ENCODE assay signal across 8 cellular contexts in genomic region chr7:2104716-2105115, GRCh38.
A peak's percentile ranks its signal among the peaks of the same experiment; 100 is the strongest.
DNase-seq lines count a peak whose midpoint lies in the region; ATAC-seq and TF ChIP-seq lines count a peak whose summit lies in the region.

No MANE protein-coding gene starts in this region.

- no peaks in the 10 kb centered on the region; the same call in 1 of the 2 replicates for H3K79me2 ChIP-seq in Karpas-422 (ENCODE audit: low read length)

- 24 to 33% (median 32%) methylated on average over 14 of the region's 14 CpGs for whole genome bisulfite sequencing in ovary, 3 donors

- no peak overlapping the region for H2AFZ ChIP-seq in Karpas-422 (ENCODE audit: low read length)

- no peak for ATAC-seq in GM19324 (IDR thresholded peaks at IDR 0.05; ENCODE audit: low FRiP score, unreplicated experiment)

- H3K9me3 ChIP-seq in BLaER1 treated with 17β-estradiol and CSF1 and Interleukin-3, amounts not matched to agents 10 nM and 100 nM (replicated peaks in 1 of 11), result no peaks in the 10 kb centered on the region
- H3K9me3 ChIP-seq in Karpas-422 (ENCODE audit: low read length) (no peaks in the 10 kb centered on the region), ovary (no peaks in the 10 kb centered on the region)

- H3K27ac ChIP-seq in BLaER1 treated with 17β-estradiol and CSF1 and Interleukin-3, amounts not matched to agents 10 nM and 100 nM, result peak overlapping the region in 8 of 11 experiments; percentile 58 to 81 (median 72); a peak in 16 of 22 replicates
- H3K27ac ChIP-seq in Karpas-422 (ENCODE audit: low read length) (peak overlapping the region; percentile 44; the same call in 1 of the 2 replicates), cingulate gyrus (ENCODE audit: low read depth, low read length) (peak overlapping the region; percentile 60), ovary (peak overlapping the region; percentile 52 to 69)

- intact Hi-C loops in ovary (cut with DNase I), result loop anchor here in 3 of 4 donors (5.0 to 10.0 kb wide), 2 partner anchors 100 to 103 kb away; no protein-coding TSS in a partner anchor

- peak overlapping the region; percentile 79 to 96 (median 88) for H3K4me2 ChIP-seq in BLaER1 treated with 17β-estradiol and CSF1 and Interleukin-3, amounts not matched to agents 10 nM and 100 nM
- H3K4me2 ChIP-seq in Karpas-422 (ENCODE audit: low read depth, low read length, poor library complexity, severe bottlenecking), result peak overlapping the region; percentile 39

- H3K4me3 ChIP-seq in BLaER1 treated with 17β-estradiol and CSF1 and Interleukin-3, amounts not matched to agents 10 nM and 100 nM, result peak overlapping the region in 3 of 10 experiments; percentile 2 to 13 (median 8); a peak in 1 of 20 replicates
- H3K4me3 ChIP-seq in Karpas-422 (ENCODE audit: low read length), result no peak overlapping the region
- no peak overlapping the region for H3K4me3 ChIP-seq in ovary

- peaks cover 75 to 100% (median 97%) of the 10 kb centered on the region in 10 experiments for H3K4me1 ChIP-seq in BLaER1 treated with 17β-estradiol and CSF1 and Interleukin-3, amounts not matched to agents 10 nM and 100 nM
- H3K4me1 ChIP-seq in Karpas-422 (ENCODE audit: low read length) (peaks cover 43% of the 10 kb centered on the region), ovary (ENCODE audit: insufficient read depth) (peaks cover 21% of the 10 kb centered on the region)

- peak overlapping the region in 9 of 11 experiments; percentile 1 to 74 (median 60); a peak in 15 of 22 replicates for H3K9ac ChIP-seq in BLaER1 treated with 17β-estradiol and CSF1 and Interleukin-3, amounts not matched to agents 10 nM and 100 nM
- peak overlapping the region; percentile 35; the same call in 1 of the 2 replicates for H3K9ac ChIP-seq in Karpas-422 (ENCODE audit: low read length)

- H3K9me2 ChIP-seq in Karpas-422 (replicated peaks; ENCODE audit: insufficient read depth, low read length), result no peaks in the 10 kb centered on the region

- TF ChIP-seq CTCF in ovary (IDR thresholded peaks at IDR 0.05), result no peak

- no peak for TF ChIP-seq EP300 in ovary (IDR thresholded peaks at IDR 0.05)

- H3K27me3 ChIP-seq in BLaER1 treated with 17β-estradiol and CSF1 and Interleukin-3, amounts not matched to agents 10 nM and 100 nM, result peaks cover 0 to 37% (median 0%) of the 10 kb centered on the region in 11 experiments; a peak in 6 of 22 replicates
- H3K27me3 ChIP-seq in Karpas-422 (ENCODE audit: low read length) (no peaks in the 10 kb centered on the region), ovary (no peaks in the 10 kb centered on the region)

- H4K20me1 ChIP-seq in BLaER1 treated with 17β-estradiol and CSF1 and Interleukin-3, amounts not matched to agents 10 nM and 100 nM, result peaks cover 9 to 89% (median 75%) of the 10 kb centered on the region in 11 experiments; a peak in 21 of 22 replicates
- H4K20me1 ChIP-seq in Karpas-422 (ENCODE audit: insufficient read depth, low read depth, low read length), result no peaks in the 10 kb centered on the region

- peaks cover 0 to 13% (median 0%) of the 10 kb centered on the region in 11 experiments; a peak in 5 of 22 replicates for H3K36me3 ChIP-seq in BLaER1 treated with 17β-estradiol and CSF1 and Interleukin-3, amounts not matched to agents 10 nM and 100 nM
- H3K36me3 ChIP-seq in Karpas-422 (ENCODE audit: insufficient read depth, low read length) (no peaks in the 10 kb centered on the region), ovary (no peaks in the 10 kb centered on the region)

- TF ChIP-seq POLR2A in ovary (IDR thresholded peaks at IDR 0.05), result no peak

- DNase-seq in Karpas-422, result no peak
- DNase-seq in ovary, result peak; percentile 66 to 76 (median 76)
- no peak for DNase-seq in COLO829 (ENCODE audit: low spot score)
- DNase-seq in nucleus accumbens (lab: John Stamatoyannopoulos, UW), result no peak
- no peak for DNase-seq in stimulated activated CD4-positive, alpha-beta T cell treated with anti-CD3 and anti-CD28 coated beads, Interleukin-1b, Interleukin-23, amount 100 ng/mL, for 48 hours

Comparison
In these comparisons a context has a peak if more than half of its experiments do, and no peak if none do; other contexts are left out.
1. DNase-seq: peak in ovary (5 of 5); none in Karpas-422 (single experiment), COLO829 (single experiment), nucleus accumbens (0 of 56) and stimulated activated CD4-positive, alpha-beta T cell treated with anti-CD3 and anti-CD28 coated beads, Interleukin-1b, Interleukin-23, amount 100 ng/mL, for 48 hours (single experiment).
2. Peak in every context shown above with its lines, with median percentiles within 50 percentile points of each other: H3K27ac ChIP-seq.